In the genomic region with DNA sequence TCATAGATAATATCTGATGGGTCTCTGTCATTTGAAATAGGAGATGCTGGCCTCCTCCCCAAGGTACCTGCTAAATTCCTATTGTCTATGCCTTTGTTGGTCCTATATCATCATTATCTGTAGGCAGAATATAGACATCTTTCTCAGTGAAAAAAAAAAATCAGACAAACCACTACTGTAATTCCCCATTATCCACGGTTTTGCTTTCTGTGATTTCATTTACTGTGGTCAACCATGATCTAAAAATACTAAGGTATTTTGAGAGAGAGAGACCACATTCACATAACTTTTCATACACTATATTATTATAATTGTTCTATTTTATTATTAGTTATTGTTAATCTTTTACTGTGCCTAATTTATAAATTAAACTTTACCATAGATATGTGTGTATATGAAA, we compare ENCODE assay signal across 20 cellular contexts.
DNase-seq lines count a peak whose midpoint lies in the region; ATAC-seq, FAIRE-seq and TF ChIP-seq lines count a peak whose summit lies in the region.
"Had no signal": no experiment of that assay in that cellular context is flagged by ENCODE, and none has a peak within 500 bp of the region (broad histone marks: within the 10 kb centered on the region; RNA-seq: fewer than 3 reads in every experiment).

No MANE protein-coding gene starts in this region.

- TF ChIP-seq POLR2A in GM12878 (IDR thresholded peaks at IDR 0.05; ENCODE audit: low read depth, low read length), result no peak

- H3K9me2 ChIP-seq in Karpas-422 (replicated peaks; ENCODE audit: insufficient read depth, low read length), result no peaks in the 10 kb centered on the region

- in situ Hi-C loops in GM12878 (cut with MboI), result loop anchor here (10.0 to 25.0 kb wide), 2 partner anchors 409 to 1037 kb away; partner anchors contain the start of gene NR4A3

- POLR2A ChIA-PET in GM12878 (lab: Charles Lee), result no interaction called here

- FAIRE-seq in G401.6 (lab: Jason Lieb, UNC), result peak; percentile 36
- no peak for FAIRE-seq in GM12878 (lab: Jason Lieb, UNC)
- FAIRE-seq: HTR-8/SVneo had no signal

- H3K36me3 ChIP-seq in Karpas-422 (ENCODE audit: insufficient read depth, low read length) (no peaks in the 10 kb centered on the region), GM12878 (ENCODE audit: control insufficient read depth in 2 of 2, insufficient read depth in 2 of 2, low read length in 1 of 2) (peaks cover 0 to 8% of the 10 kb centered on the region in 2 experiments; a peak in 2 of 4 replicates)

- H4K20me1 ChIP-seq in Karpas-422 (ENCODE audit: insufficient read depth, low read depth, low read length) (no peaks in the 10 kb centered on the region), GM12878 (ENCODE audit: control insufficient read depth, insufficient read depth) (no peaks in the 10 kb centered on the region; the same call in 1 of the 2 replicates)
- H4K20me1 ChIP-seq: BLaER1 had no signal

- H3K4me1 Mint-ChIP-seq in endothelial cell (ENCODE audit: unreplicated experiment), result no peaks in the 10 kb centered on the region
- H3K4me1 Mint-ChIP-seq: CD4-positive, alpha-beta memory T cell had no signal

- SMC1A ChIA-PET in GM12878 (lab: Charles Lee; ENCODE audit: uncharacterized antibody, unreplicated experiment), result interaction anchor here (1.4 to 2.0 kb wide), 5 partner anchors 8 to 1059 kb away, joined by 3 to 9 read pairs (median 5); no protein-coding TSS in a partner anchor

- H3K4me1 ChIP-seq in Karpas-422 (ENCODE audit: low read length) (peaks cover 20% of the 10 kb centered on the region), GM12878 (ENCODE audit: control insufficient read depth, insufficient read depth, low read length) (peaks cover 20% of the 10 kb centered on the region)

- DNase-seq in Karpas-422 (peak; percentile 25), GM12878 (ENCODE audit: low read depth, low spot score) (no peak), myocyte (ENCODE audit: low read depth) (peak; percentile 12), left colon (no peak), NCI-H1417 treated with DMSO at 0.1 percent for 48 hours (lab: John Stamatoyannopoulos, UW) (no peak), endothelial cell (ENCODE audit: low spot score) (no peak)
- DNase-seq: 8988T; CD4-positive, alpha-beta memory T cell; DND-41; EL; GOT3; H7; HFFc6; IMR-90 had no signal

- CTCF ChIA-PET in GM12878 (lab: Yijun Ruan, JAX), result interaction anchor here (0.7 to 12.2 kb wide), 7 partner anchors 14 to 1059 kb away, joined by 3 to 143 read pairs (median 6); no protein-coding TSS in a partner anchor

- ATAC-seq in GM12878, result peak; percentile 17; the same call in 1 of the 3 replicates
- no peak for ATAC-seq in left colon
- no peak for ATAC-seq in GM18909 (IDR thresholded peaks at IDR 0.05; ENCODE audit: poor library complexity, unreplicated experiment)
- ATAC-seq: HCT116 had no signal

- TF ChIP-seq CTCF in GM12878 (IDR thresholded peaks at IDR 0.05 in 2 of 3, conservative IDR thresholded peaks at IDR 0.05 in 1 of 3; ENCODE audit: control insufficient read depth in 2 of 3, extremely low read depth in 1 of 3, insufficient read depth in 1 of 3, low read depth in 3 of 3, low read length in 3 of 3) (no peak), endothelial cell (IDR thresholded peaks at IDR 0.05; ENCODE audit: unreplicated experiment) (no peak)

- no peak overlapping the region for H3K27ac Mint-ChIP-seq in endothelial cell (ENCODE audit: unreplicated experiment)
- H3K27ac Mint-ChIP-seq: CD14-positive monocyte; CD4-positive, alpha-beta memory T cell; HFFc6 had no signal

- WGBS in GM12878 (ENCODE audit: insufficient coverage, insufficient replicate concordance, low lambda C conversion rate, missing lambda C conversion rate), result 5% methylated on average over 1 of the region's 1 CpG

- no peaks in the 10 kb centered on the region for H3K27me3 Mint-ChIP-seq in endothelial cell (ENCODE audit: unreplicated experiment)
- H3K27me3 Mint-ChIP-seq: CD4-positive, alpha-beta memory T cell had no signal

- no peak for TF ChIP-seq RAD21 in GM12878 (IDR thresholded peaks at IDR 0.05; ENCODE audit: insufficient read depth, low read depth, low read length)

- H3K9me3 ChIP-seq in Karpas-422 (ENCODE audit: low read length) (no peaks in the 10 kb centered on the region), GM12878 (replicated peaks; ENCODE audit: control insufficient read depth, insufficient read depth, low read length) (no peaks in the 10 kb centered on the region)
- H3K9me3 ChIP-seq: BLaER1 had no signal

- no TSS peak for BruUV-seq in GM12878 (replicated peaks; lab: Mats Ljungman, UMichigan)

- H3K9ac ChIP-seq in Karpas-422 (ENCODE audit: low read length) (no peak overlapping the region), GM12878 (ENCODE audit: control insufficient read depth, insufficient read depth, low read length) (no peak overlapping the region)
- H3K9ac ChIP-seq: BLaER1 had no signal

- H3K4me3 Mint-ChIP-seq in endothelial cell (ENCODE audit: unreplicated experiment), result no peak overlapping the region
- H3K4me3 Mint-ChIP-seq: CD14-positive monocyte; CD4-positive, alpha-beta memory T cell; HFFc6 had no signal

- no peaks in the 10 kb centered on the region for H3K9me3 Mint-ChIP-seq in endothelial cell (ENCODE audit: unreplicated experiment)
- H3K9me3 Mint-ChIP-seq: CD14-positive monocyte; CD4-positive, alpha-beta memory T cell; HFFc6 had no signal

- no peaks in the 10 kb centered on the region for H3K36me3 Mint-ChIP-seq in endothelial cell (ENCODE audit: low read depth, unreplicated experiment)

- RAD21 ChIA-PET in GM12878 (lab: Charles Lee; ENCODE audit: unreplicated experiment), result interaction anchor here (0.7 to 1.5 kb wide), 4 partner anchors 245 to 1046 kb away, joined by 3 to 5 read pairs (median 3); no protein-coding TSS in a partner anchor

- H3K27ac ChIP-seq in Karpas-422 (ENCODE audit: low read length), result no peak overlapping the region
- H3K27ac ChIP-seq in GM12878 (ENCODE audit: control insufficient read depth, insufficient read depth), result no peak overlapping the region
- H3K27ac ChIP-seq: BLaER1 had no signal

- H3K79me2 ChIP-seq in Karpas-422 (ENCODE audit: low read length) (no peaks in the 10 kb centered on the region), GM12878 (ENCODE audit: control insufficient read depth, insufficient read depth, low read length) (no peaks in the 10 kb centered on the region)

- H3K27me3 ChIP-seq in Karpas-422 (ENCODE audit: low read length) (no peaks in the 10 kb centered on the region), GM12878 (replicated peaks in 1 of 2; ENCODE audit: control insufficient read depth in 2 of 2, insufficient read depth in 2 of 2, low read length in 1 of 2) (no peaks in the 10 kb centered on the region)
- H3K27me3 ChIP-seq: BLaER1 had no signal

- no peak overlapping the region for H3K4me3 ChIP-seq in Karpas-422 (ENCODE audit: low read length)
- no peak overlapping the region for H3K4me3 ChIP-seq in GM12878
- H3K4me3 ChIP-seq: BLaER1 had no signal

- H3K4me2 ChIP-seq in Karpas-422 (ENCODE audit: low read depth, low read length, poor library complexity, severe bottlenecking), result no peak overlapping the region
- H3K4me2 ChIP-seq in GM12878 (ENCODE audit: control insufficient read depth, insufficient read depth), result 0 out of 2 replicates have a peak overlapping the region, but pooled peaks have one; percentile 17
- H3K4me2 ChIP-seq: BLaER1 had no signal

- no peak for TF ChIP-seq EP300 in GM12878 (IDR thresholded peaks at IDR 0.05; ENCODE audit: borderline replicate concordance in 1 of 2, control insufficient read depth in 1 of 2, low read depth in 2 of 2, low read length in 2 of 2)

- intact Hi-C loops in GM12878 (cut with micrococcal nuclease; ENCODE audit: unreplicated experiment), result loop anchor here (10.0 kb wide), 1 partner anchor 373 kb away; no protein-coding TSS in a partner anchor
- intact Hi-C loops in left colon (cut with DNase I, micrococcal nuclease), result no loop called here

- H2AFZ ChIP-seq in Karpas-422 (ENCODE audit: low read length) (no peak overlapping the region), GM12878 (ENCODE audit: control insufficient read depth, low read depth, low read length) (no peak overlapping the region)

TF ChIP-seq in GM12878, 131 proteins besides CTCF, POLR2A, EP300 and RAD21 (continues in another document):
- no peak for TF ChIP-seq FOXK2 (IDR thresholded peaks at IDR 0.05)
- TF ChIP-seq MTA2 (IDR thresholded peaks at IDR 0.05; ENCODE audit: low read depth), result no peak
- no peak for TF ChIP-seq IKZF1 (conservative IDR thresholded peaks at IDR 0.05)
- TF ChIP-seq, protein P1, sequence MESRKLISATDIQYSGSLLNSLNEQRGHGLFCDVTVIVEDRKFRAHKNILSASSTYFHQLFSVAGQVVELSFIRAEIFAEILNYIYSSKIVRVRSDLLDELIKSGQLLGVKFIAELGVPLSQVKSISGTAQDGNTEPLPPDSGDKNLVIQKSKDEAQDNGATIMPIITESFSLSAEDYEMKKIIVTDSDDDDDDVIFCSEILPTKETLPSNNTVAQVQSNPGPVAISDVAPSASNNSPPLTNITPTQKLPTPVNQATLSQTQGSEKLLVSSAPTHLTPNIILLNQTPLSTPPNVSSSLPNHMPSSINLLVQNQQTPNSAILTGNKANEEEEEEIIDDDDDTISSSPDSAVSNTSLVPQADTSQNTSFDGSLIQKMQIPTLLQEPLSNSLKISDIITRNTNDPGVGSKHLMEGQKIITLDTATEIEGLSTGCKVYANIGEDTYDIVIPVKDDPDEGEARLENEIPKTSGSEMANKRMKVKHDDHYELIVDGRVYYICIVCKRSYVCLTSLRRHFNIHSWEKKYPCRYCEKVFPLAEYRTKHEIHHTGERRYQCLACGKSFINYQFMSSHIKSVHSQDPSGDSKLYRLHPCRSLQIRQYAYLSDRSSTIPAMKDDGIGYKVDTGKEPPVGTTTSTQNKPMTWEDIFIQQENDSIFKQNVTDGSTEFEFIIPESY (IDR thresholded peaks at IDR 0.05), result no peak
- no peak for TF ChIP-seq HDAC6 (IDR thresholded peaks at IDR 0.05; ENCODE audit: unreplicated experiment)
- TF ChIP-seq MEF2B (IDR thresholded peaks at IDR 0.05; ENCODE audit: partially characterized antibody, poor library complexity, severe bottlenecking), result no peak

Comparison
In these comparisons a context has a peak if more than half of its experiments do, and no peak if none do; other contexts are left out.
1. DNase-seq: peak in Karpas-422 (single experiment) and myocyte (single experiment); none in GM12878 (single experiment), left colon (0 of 2), NCI-H1417 treated with DMSO at 0.1 percent for 48 hours (single experiment) and endothelial cell (single experiment).